ENCODE assay signal across 1 cellular context in the genomic region with DNA sequence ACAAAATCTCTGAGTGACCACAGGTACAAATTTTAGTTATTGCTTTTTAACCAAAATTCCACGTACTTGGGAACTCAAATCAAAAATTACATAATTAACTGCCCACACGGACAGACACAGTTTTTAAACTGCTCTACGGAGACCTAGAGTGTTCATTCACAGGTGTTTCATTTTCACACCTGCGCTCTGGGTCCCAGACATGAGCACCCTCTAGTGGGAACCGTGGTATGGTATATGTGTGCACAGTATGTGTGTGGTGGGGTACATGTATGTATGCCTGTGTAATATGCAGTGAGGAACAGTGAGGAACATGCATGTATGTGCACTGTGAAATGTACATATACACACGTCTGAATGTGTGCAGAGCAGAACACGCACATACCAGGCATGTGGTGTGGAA.
TF ChIP-seq lines count a peak whose summit lies in the region.

No MANE protein-coding gene starts in this region.

TF ChIP-seq in IMR-90, 13 proteins besides CTCF, POLR2A, EP300 and RAD21 (continued from another document):
- TF ChIP-seq FOS (IDR thresholded peaks at IDR 0.05; ENCODE audit: low read depth, low read length) (no peak), SMC3 (IDR thresholded peaks at IDR 0.05; ENCODE audit: low read depth, low read length) (no peak), NFE2L2 (IDR thresholded peaks at IDR 0.05; ENCODE audit: low read depth, low read length) (no peak), RCOR1 (IDR thresholded peaks at IDR 0.05; ENCODE audit: insufficient replicate concordance, low read length) (no peak), CHD1 (IDR thresholded peaks at IDR 0.05; ENCODE audit: low read depth, low read length) (no peak)
